Comparison of ENCODE assay signal across 10 cellular contexts in genomic region chr2:111219285-111219684, GRCh38.
A peak's percentile ranks its signal among the peaks of the same experiment; 100 is the strongest.
DNase-seq lines count a peak whose midpoint lies in the region; ATAC-seq, FAIRE-seq and TF ChIP-seq lines count a peak whose summit lies in the region.
"Had no signal": no experiment of that assay in that cellular context is flagged by ENCODE, and none has a peak within 500 bp of the region (broad histone marks: within the 10 kb centered on the region; RNA-seq: fewer than 3 reads in every experiment).

No MANE protein-coding gene starts in this region.

- no peak overlapping the region for H3K4ac ChIP-seq in IMR-90 (ENCODE audit: low read depth, low read length)

- H2BK15ac ChIP-seq in IMR-90 (ENCODE audit: low read depth, low read length): no peak overlapping the region

- no peak for TF ChIP-seq CTCF in IMR-90 (conservative IDR thresholded peaks at IDR 0.05; ENCODE audit: low read depth, low read length)

- no peak overlapping the region for H2AK9ac ChIP-seq in IMR-90 (replicated peaks; ENCODE audit: low read depth, low read length, poor library complexity)

- H3K18ac ChIP-seq in IMR-90 (ENCODE audit: low read depth, low read length): no peak overlapping the region

- no peaks in the 10 kb centered on the region for H3K27me3 ChIP-seq in IMR-90 (ENCODE audit: control insufficient read depth, insufficient read depth, low read length)

- no peak overlapping the region for H3K4me3 ChIP-seq in IMR-90 (ENCODE audit: insufficient read depth, low read depth, low read length)

- H4K8ac ChIP-seq in IMR-90 (ENCODE audit: low read depth in 2 of 2, low read length in 2 of 2): no peak overlapping the region

- TF ChIP-seq RAD21 in IMR-90 (IDR thresholded peaks at IDR 0.05; ENCODE audit: low read length): no peak

- in situ Hi-C loops in IMR-90 (cut with MboI; ENCODE audit: low sequenced_read_pairs): no loop called here

- no peak overlapping the region for H3K4me2 ChIP-seq in IMR-90 (ENCODE audit: low read depth, low read length)

- 72% methylated on average over 4 of the region's 6 CpGs; no CpG with 5 or more reads in 1 of the 2 experiments for WGBS in IMR-90 (ENCODE audit: extremely low coverage in 2 of 2, insufficient read length in 1 of 2), 2 experiments

- intact Hi-C loops in IMR-90 (cut with micrococcal nuclease) (no loop called here), posterior cingulate gyrus (cut with DNase I) (no loop called here)

- H3K9me3 ChIP-seq in IMR-90 (ENCODE audit: control insufficient read depth, insufficient read depth, low read length): peaks cover 10% of the 10 kb centered on the region

- H4K91ac ChIP-seq in IMR-90 (ENCODE audit: insufficient read depth, low read depth, low read length): no peak overlapping the region

- DNase-seq in IMR-90 (peak; percentile 12), iPS-NIHi7 (ENCODE audit: extremely low spot score) (peak; percentile 63), occipital lobe (lab: John Stamatoyannopoulos, UW) (no peak), HTR-8/SVneo (ENCODE audit: insufficient read length, low spot score) (no peak), posterior cingulate gyrus (no peak)
- DNase-seq: activated naive CD8-positive, alpha-beta T cell treated with anti-CD3 and anti-CD28 coated beads, Interleukin-2, amount 10 ng/mL, durations not matched to agents 7 days and 5 days had no signal

- FAIRE-seq in HTR-8/SVneo (lab: Jason Lieb, UNC): no peak

- no peak overlapping the region for H2AFZ ChIP-seq in IMR-90 (replicated peaks; ENCODE audit: low read length, poor library complexity)

- no peaks in the 10 kb centered on the region for H3K4me1 ChIP-seq in IMR-90 (ENCODE audit: control insufficient read depth, insufficient read depth, low read length)

- no peak for TF ChIP-seq POLR2A in IMR-90 (IDR thresholded peaks at IDR 0.05; ENCODE audit: low read depth, low read length)

- no peak overlapping the region for H3K27ac ChIP-seq in IMR-90 (ENCODE audit: insufficient read depth, low read length)

- POLR2A ChIA-PET in IMR-90 (lab: Charles Lee; ENCODE audit: unreplicated experiment): no interaction called here

- H2BK20ac ChIP-seq in IMR-90 (ENCODE audit: low read depth, low read length): no peak overlapping the region

- H2BK120ac ChIP-seq in IMR-90 (ENCODE audit: low read depth, low read length): no peak overlapping the region

- peaks cover 8 to 18% of the 10 kb centered on the region in 2 experiments; a peak in 3 of 4 replicates for H3K79me1 ChIP-seq in IMR-90 (ENCODE audit: low read depth in 1 of 2, low read length in 2 of 2)

- H3K9ac ChIP-seq in IMR-90 (ENCODE audit: low read depth, low read length): no peak overlapping the region

- ATAC-seq in GM18861 (IDR thresholded peaks at IDR 0.05; ENCODE audit: unreplicated experiment) (peak; percentile 87), HG02571 (IDR thresholded peaks at IDR 0.05; ENCODE audit: unreplicated experiment) (peak; percentile 90), IMR-90 (ENCODE audit: low read depth) (no peak), SK-N-SH treated with all-trans-retinoic acid at 6 μM for 48 hours (no peak)
- ATAC-seq: Panc1 had no signal

- no TSS peak for BruUV-seq in IMR-90 (replicated peaks; lab: Mats Ljungman, UMichigan)

- no peak overlapping the region for H2BK5ac ChIP-seq in IMR-90 (ENCODE audit: low read depth, low read length, poor library complexity, severe bottlenecking)

- CTCF ChIA-PET in IMR-90 (lab: Yijun Ruan, JAX): interaction anchor here (1.0 kb wide), 1 partner anchor 11 kb away, joined by 3 read pairs; no protein-coding TSS in a partner anchor

- peaks cover 7% of the 10 kb centered on the region; the same call in 1 of the 2 replicates for H3K9me1 ChIP-seq in IMR-90 (ENCODE audit: insufficient read depth, low read length)

- no peak overlapping the region for H4K5ac ChIP-seq in IMR-90 (ENCODE audit: low read depth, low read length)

- H3K14ac ChIP-seq in IMR-90 (replicated peaks; ENCODE audit: low read depth, low read length): no peak overlapping the region

- H2AK5ac ChIP-seq in IMR-90 (ENCODE audit: low read depth, low read length): no peak overlapping the region

- H3K23ac ChIP-seq in IMR-90 (ENCODE audit: low read depth, low read length): no peak overlapping the region

- dilution Hi-C loops in IMR-90 (cut with HindIII; ENCODE audit: low sequenced_read_pairs, unreplicated experiment): no loop called here

- peaks cover 5% of the 10 kb centered on the region; the same call in 1 of the 2 replicates for H3K36me3 ChIP-seq in IMR-90 (ENCODE audit: control insufficient read depth, insufficient read depth, low read length)

- H3K56ac ChIP-seq in IMR-90 (ENCODE audit: extremely low read depth, insufficient read depth, low read length): no peak overlapping the region

- peaks cover 4% of the 10 kb centered on the region; the same call in 1 of the 2 replicates for H4K20me1 ChIP-seq in IMR-90 (ENCODE audit: insufficient read depth, low read length)

TF ChIP-seq in IMR-90, 13 proteins besides CTCF, POLR2A, EP300 and RAD21:
- TF ChIP-seq MXI1 (IDR thresholded peaks at IDR 0.05; ENCODE audit: borderline replicate concordance, low read depth, low read length) (no peak), FOS (IDR thresholded peaks at IDR 0.05; ENCODE audit: low read depth, low read length) (no peak), CHD1 (IDR thresholded peaks at IDR 0.05; ENCODE audit: low read depth, low read length) (no peak), USF2 (IDR thresholded peaks at IDR 0.05; ENCODE audit: low read depth, low read length) (no peak), CEBPB (IDR thresholded peaks at IDR 0.05; ENCODE audit: low read depth, low read length) (no peak), NFE2L2 (IDR thresholded peaks at IDR 0.05; ENCODE audit: low read depth, low read length) (peak; percentile 71), BHLHE40 (IDR thresholded peaks at IDR 0.05; ENCODE audit: low read depth, low read length) (no peak)

TF ChIP-seq in SK-N-SH treated with all-trans-retinoic acid at 6 μM for 48 hours, 23 proteins besides CTCF, POLR2A, EP300 and RAD21 (continues in another document):
- TF ChIP-seq ZFP3 (CRISPR knock-in tag; IDR thresholded peaks at IDR 0.05) (no peak), CSDC2 (CRISPR knock-in tag; IDR thresholded peaks at IDR 0.05) (no peak), OSR1 (CRISPR knock-in tag; IDR thresholded peaks at IDR 0.05) (no peak), RARB (CRISPR knock-in tag; IDR thresholded peaks at IDR 0.05) (no peak), BACH2 (CRISPR knock-in tag; IDR thresholded peaks at IDR 0.05; ENCODE audit: borderline replicate concordance) (no peak), TOX (CRISPR knock-in tag; IDR thresholded peaks at IDR 0.05; ENCODE audit: borderline replicate concordance) (no peak), CREB5 (CRISPR knock-in tag; IDR thresholded peaks at IDR 0.05; ENCODE audit: low read depth) (no peak), PATZ1 (CRISPR knock-in tag; IDR thresholded peaks at IDR 0.05; ENCODE audit: borderline replicate concordance) (no peak), GLIS3 (CRISPR knock-in tag; IDR thresholded peaks at IDR 0.05) (no peak), ISL1 (CRISPR knock-in tag; IDR thresholded peaks at IDR 0.05) (no peak), ZNF565 (CRISPR knock-in tag; conservative IDR thresholded peaks at IDR 0.05; ENCODE audit: low read depth) (no peak), ARNTL (CRISPR knock-in tag; IDR thresholded peaks at IDR 0.05; ENCODE audit: borderline replicate concordance, low read depth) (no peak), ZNF70 (CRISPR knock-in tag; IDR thresholded peaks at IDR 0.05) (no peak)
- TF ChIP-seq, protein P1, sequence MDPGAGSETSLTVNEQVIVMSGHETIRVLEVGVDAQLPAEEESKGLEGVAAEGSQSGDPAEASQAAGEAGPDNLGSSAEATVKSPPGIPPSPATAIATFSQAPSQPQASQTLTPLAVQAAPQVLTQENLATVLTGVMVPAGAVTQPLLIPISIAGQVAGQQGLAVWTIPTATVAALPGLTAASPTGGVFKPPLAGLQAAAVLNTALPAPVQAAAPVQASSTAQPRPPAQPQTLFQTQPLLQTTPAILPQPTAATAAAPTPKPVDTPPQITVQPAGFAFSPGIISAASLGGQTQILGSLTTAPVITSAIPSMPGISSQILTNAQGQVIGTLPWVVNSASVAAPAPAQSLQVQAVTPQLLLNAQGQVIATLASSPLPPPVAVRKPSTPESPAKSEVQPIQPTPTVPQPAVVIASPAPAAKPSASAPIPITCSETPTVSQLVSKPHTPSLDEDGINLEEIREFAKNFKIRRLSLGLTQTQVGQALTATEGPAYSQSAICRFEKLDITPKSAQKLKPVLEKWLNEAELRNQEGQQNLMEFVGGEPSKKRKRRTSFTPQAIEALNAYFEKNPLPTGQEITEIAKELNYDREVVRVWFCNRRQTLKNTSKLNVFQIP (CRISPR knock-in tag; IDR thresholded peaks at IDR 0.05; ENCODE audit: borderline replicate concordance, low read depth): no peak

Comparison
In these comparisons a context has a peak if more than half of its experiments do, and no peak if none do; other contexts are left out.
1. ATAC-seq: peak in GM18861 (single experiment) and HG02571 (single experiment); none in IMR-90 (single experiment) and SK-N-SH treated with all-trans-retinoic acid at 6 μM for 48 hours (single experiment).
2. DNase-seq: peak in IMR-90 (single experiment) and iPS-NIHi7 (single experiment); none in occipital lobe (single experiment), HTR-8/SVneo (single experiment) and posterior cingulate gyrus (0 of 10).